30 cellular contexts compared by ENCODE assay signal in genomic region chr5:94977437-94977836, GRCh38.
"Had no signal": no experiment of that assay in that cellular context is flagged by ENCODE, and none has a peak within 500 bp of the region (broad histone marks: within the 10 kb centered on the region; RNA-seq: fewer than 3 reads in every experiment).

No MANE protein-coding gene starts in this region.

- FAIRE-seq: colon, endometrium, endothelial cell of umbilical vein, frontal cortex had no signal

- H3K4me3 Mint-ChIP-seq: dendritic cell treated with granulocyte-macrophage colony-stimulating factor and Interleukin-4, amounts not matched to agents 40 ng/mL and 50 ng/mL, for 4 days; effector memory CD8-positive, alpha-beta T cell; endodermal cell had no signal

- H3K27me3 Mint-ChIP-seq: dendritic cell treated with granulocyte-macrophage colony-stimulating factor and Interleukin-4, amounts not matched to agents 40 ng/mL and 50 ng/mL, for 4 days; effector memory CD8-positive, alpha-beta T cell had no signal

- H3K79me2 ChIP-seq: hepatocyte had no signal

- H3K4me1 ChIP-seq: colonic mucosa, esophagus muscularis mucosa, esophagus squamous epithelium, foreskin keratinocyte, gastrocnemius medialis, gastroesophageal sphincter, heart left ventricle, heart right ventricle had no signal

- H3K27me3 ChIP-seq: colonic mucosa, dorsolateral prefrontal cortex, esophagus muscularis mucosa, esophagus squamous epithelium, foreskin keratinocyte, gastrocnemius medialis, gastroesophageal sphincter, heart left ventricle, heart right ventricle, hepatocyte had no signal

- H2AFZ ChIP-seq: hepatocyte had no signal

- DNase-seq: colonic mucosa; cortex of kidney; dermis blood vessel endothelial cell; dorsolateral prefrontal cortex; effector CD4-positive, alpha-beta T cell; effector CD8-positive, alpha-beta T cell; effector memory CD4-positive, alpha-beta T cell; effector memory CD8-positive, alpha-beta T cell; endodermal cell; erythroblast; esophagus squamous epithelium; foreskin fibroblast; foreskin keratinocyte; foreskin melanocyte; gastrocnemius medialis; glutamatergic neuron; head of caudate nucleus; heart left ventricle; heart right ventricle had no signal

- H3K4me3 ChIP-seq: colonic mucosa, coronary artery, dorsolateral prefrontal cortex, esophagus muscularis mucosa, esophagus squamous epithelium, gastrocnemius medialis, gastroesophageal sphincter, heart left ventricle, heart right ventricle, hepatocyte had no signal

- ATAC-seq: effector memory CD8-positive, alpha-beta T cell; esophagus mucosa; foreskin keratinocyte; gastrocnemius medialis; gastroesophageal sphincter; heart left ventricle; heart right ventricle had no signal

- H3K27ac Mint-ChIP-seq: dendritic cell treated with granulocyte-macrophage colony-stimulating factor and Interleukin-4, amounts not matched to agents 40 ng/mL and 50 ng/mL, for 4 days; effector memory CD8-positive, alpha-beta T cell; endodermal cell had no signal

- H3K9me3 ChIP-seq: colonic mucosa, gastrocnemius medialis had no signal

- H3K4me1 Mint-ChIP-seq: endodermal cell had no signal

- H3K4me2 ChIP-seq: hepatocyte had no signal

- H3K27ac ChIP-seq: colonic mucosa, coronary artery, dorsolateral prefrontal cortex, epithelial cell of prostate, esophagus muscularis mucosa, esophagus squamous epithelium, foreskin keratinocyte, gastrocnemius medialis, gastroesophageal sphincter, heart left ventricle, heart right ventricle, hepatocyte had no signal

- H3K36me3 ChIP-seq: colonic mucosa, esophagus muscularis mucosa, esophagus squamous epithelium, gastrocnemius medialis, gastroesophageal sphincter, heart left ventricle had no signal
